In the genomic region with DNA sequence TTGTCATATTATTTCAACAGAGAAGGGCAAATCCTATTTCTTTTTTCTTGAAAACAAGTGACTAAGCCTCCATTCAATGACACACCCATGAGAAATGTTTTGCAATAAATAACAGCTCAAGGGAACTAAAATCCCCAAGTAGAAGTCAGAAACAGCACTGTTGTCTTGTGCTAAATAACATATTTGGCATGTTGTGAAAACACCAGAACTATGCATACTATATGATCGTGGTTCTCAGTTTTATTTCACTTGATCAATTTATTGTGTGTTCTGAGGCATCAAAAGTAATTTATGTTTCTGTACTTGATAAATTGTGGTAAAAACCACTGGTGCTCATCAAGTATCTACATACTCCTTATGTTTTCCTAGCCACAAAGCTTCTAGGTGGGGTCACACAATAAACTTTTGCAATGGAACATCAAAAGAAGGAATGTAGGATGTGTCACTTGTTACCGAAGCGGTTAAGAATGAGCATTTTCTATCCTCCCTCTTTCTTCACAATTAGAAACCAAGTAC, we compare ENCODE assay signal across 13 cellular contexts.
A peak's percentile ranks its signal among the peaks of the same experiment; 100 is the strongest.
DNase-seq lines count a peak whose midpoint lies in the region; ATAC-seq and TF ChIP-seq lines count a peak whose summit lies in the region.
"Had no signal": no experiment of that assay in that cellular context is flagged by ENCODE, and none has a peak within 500 bp of the region (broad histone marks: within the 10 kb centered on the region; RNA-seq: fewer than 3 reads in every experiment).

No MANE protein-coding gene starts in this region.

- H3K36me3 Mint-ChIP-seq in progenitor cell of endocrine pancreas (ENCODE audit: insufficient read depth), result no peaks in the 10 kb centered on the region

- H2AFZ ChIP-seq in GM23248, result peak overlapping the region; percentile 35

- H3K27ac ChIP-seq in GM23248 (peak overlapping the region; percentile 90), thyroid gland (no peak overlapping the region)

- H3K4me3 ChIP-seq in GM23248 (peak overlapping the region; percentile 58), epithelial cell of esophagus (ENCODE audit: low read length) (no peak overlapping the region), retinal pigment epithelial cell (ENCODE audit: low read length) (no peak overlapping the region), thyroid gland (replicated peaks in 1 of 3) (no peak overlapping the region)

- H3K4me2 ChIP-seq in GM23248 (ENCODE audit: unreplicated experiment), result peak overlapping the region; percentile 77

- ATAC-seq in GM18858 (IDR thresholded peaks at IDR 0.05; ENCODE audit: unreplicated experiment), result no peak
- ATAC-seq: activated CD8-positive, alpha-beta memory T cell treated with anti-CD3 and anti-CD28 coated beads, Interleukin-2, amount 10 ng/mL, durations not matched to agents 7 days and 5 days; right cardiac atrium had no signal

- H3K4me1 ChIP-seq in GM23248 (ENCODE audit: insufficient read depth), result peaks cover 26% of the 10 kb centered on the region
- H3K4me1 ChIP-seq in thyroid gland, result no peaks in the 10 kb centered on the region

- H3K9me3 Mint-ChIP-seq in progenitor cell of endocrine pancreas (ENCODE audit: low read depth), result no peaks in the 10 kb centered on the region

- no peak overlapping the region for H3K27ac Mint-ChIP-seq in progenitor cell of endocrine pancreas
- H3K27ac Mint-ChIP-seq: activated CD8-positive, alpha-beta memory T cell treated with anti-CD3 and anti-CD28 coated beads, Interleukin-2, amount 10 ng/mL, durations not matched to agents 7 days and 5 days had no signal

- 0 to 3% methylated on average over 3 of the region's 3 CpGs for WGBS in GM23248 (ENCODE audit: low coverage in 1 of 2, low lambda C conversion rate in 2 of 2, missing lambda C conversion rate in 2 of 2), 2 experiments
- 87 to 93% methylated on average over 3 of the region's 3 CpGs for WGBS in thyroid gland, 2 donors

- DNase-seq in GM23248 (peak; percentile 89), NOMO-1 treated with dmso at 0.1 percent for 144 hours (lab: John Stamatoyannopoulos, UW; ENCODE audit: unreplicated experiment) (peak; percentile 21), epithelial cell of esophagus (ENCODE audit: low read depth) (peak; percentile 88), retinal pigment epithelial cell (ENCODE audit: low read depth) (peak; percentile 39), thyroid gland (no peak), NK-92 (lab: John Stamatoyannopoulos, UW; ENCODE audit: unreplicated experiment) (no peak), progenitor cell of endocrine pancreas (ENCODE audit: low spot score, unreplicated experiment) (no peak)
- DNase-seq: activated CD8-positive, alpha-beta memory T cell treated with anti-CD3 and anti-CD28 coated beads, Interleukin-2, amount 10 ng/mL, durations not matched to agents 7 days and 5 days; caudate nucleus; GF-D8; NCI-H2171; right cardiac atrium had no signal

- no peaks in the 10 kb centered on the region for H3K4me1 Mint-ChIP-seq in progenitor cell of endocrine pancreas (ENCODE audit: low read depth)

- in situ Hi-C loops in GM23248 (cut with MboI), result no loop called here

- H3K9me3 ChIP-seq in GM23248 (ENCODE audit: low read depth) (no peaks in the 10 kb centered on the region), thyroid gland (no peaks in the 10 kb centered on the region)

- TF ChIP-seq CTCF in epithelial cell of esophagus (IDR thresholded peaks at IDR 0.05; ENCODE audit: insufficient read depth, low read depth, low read length, missing control alignments) (no peak), retinal pigment epithelial cell (conservative IDR thresholded peaks at IDR 0.05; ENCODE audit: low read depth, low read length) (no peak), thyroid gland (IDR thresholded peaks at IDR 0.05) (no peak), progenitor cell of endocrine pancreas (IDR thresholded peaks at IDR 0.05; ENCODE audit: unreplicated experiment) (no peak)

- intact Hi-C loops in thyroid gland (cut with DNase I), result no loop called here

- no peaks in the 10 kb centered on the region; the same call in 1 of the 2 replicates for H3K9me2 ChIP-seq in GM23248 (ENCODE audit: insufficient read depth)

- H3K79me2 ChIP-seq in GM23248 (ENCODE audit: insufficient read depth), result no peaks in the 10 kb centered on the region

- H3F3A ChIP-seq in GM23248 (ENCODE audit: insufficient read depth), result peaks cover 25% of the 10 kb centered on the region

- H3K4me3 Mint-ChIP-seq in progenitor cell of endocrine pancreas (ENCODE audit: low read depth), result no peak overlapping the region
- H3K4me3 Mint-ChIP-seq: activated CD8-positive, alpha-beta memory T cell treated with anti-CD3 and anti-CD28 coated beads, Interleukin-2, amount 10 ng/mL, durations not matched to agents 7 days and 5 days had no signal

- no peaks in the 10 kb centered on the region for H3K27me3 Mint-ChIP-seq in progenitor cell of endocrine pancreas
- H3K27me3 Mint-ChIP-seq: activated CD8-positive, alpha-beta memory T cell treated with anti-CD3 and anti-CD28 coated beads, Interleukin-2, amount 10 ng/mL, durations not matched to agents 7 days and 5 days had no signal

- no peak for TF ChIP-seq POLR2A in thyroid gland (IDR thresholded peaks at IDR 0.05)

- H4K20me1 ChIP-seq in GM23248 (ENCODE audit: insufficient read depth), result no peaks in the 10 kb centered on the region

- H3K27me3 ChIP-seq in GM23248 (replicated peaks; ENCODE audit: insufficient read depth) (no peaks in the 10 kb centered on the region), thyroid gland (no peaks in the 10 kb centered on the region)

- peak overlapping the region; percentile 67 for H3K9ac ChIP-seq in GM23248

- no peaks in the 10 kb centered on the region for H3K36me3 ChIP-seq in GM23248 (ENCODE audit: low read depth)
- H3K36me3 ChIP-seq in thyroid gland, result no peaks in the 10 kb centered on the region

Comparison
In these comparisons a context has a peak if more than half of its experiments do, and no peak if none do; other contexts are left out.
1. DNase-seq: peak in GM23248 (single experiment), NOMO-1 treated with dmso at 0.1 percent for 144 hours (single experiment), epithelial cell of esophagus (single experiment) and retinal pigment epithelial cell (single experiment); none in thyroid gland (0 of 2), NK-92 (single experiment) and progenitor cell of endocrine pancreas (single experiment).